In the genomic region with DNA sequence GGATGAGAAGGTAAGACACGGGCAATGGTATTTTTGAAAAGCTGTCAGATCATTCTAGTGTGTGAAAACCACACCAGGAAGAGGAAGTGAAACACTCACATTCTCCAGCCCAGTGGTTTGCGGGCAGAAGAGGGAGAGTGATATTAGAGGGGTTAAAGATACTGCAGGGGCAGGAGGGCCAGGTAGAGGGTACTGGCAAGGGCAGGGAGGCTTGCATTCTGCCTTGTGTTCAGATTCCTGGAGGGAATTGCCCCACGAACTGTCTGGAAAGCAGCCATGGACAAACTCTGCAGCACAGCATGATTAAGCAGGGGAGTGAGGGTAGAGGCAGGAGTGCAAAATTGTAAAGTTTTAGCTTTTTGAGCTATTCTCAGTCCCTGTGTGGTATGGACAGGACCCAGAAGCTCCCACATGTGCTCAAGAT, we compare ENCODE assay signal across 8 cellular contexts. TPM values are rescaled to one million over a fixed set of nuclear protein-coding genes. Genes with fewer than 3 reads are reported as not detected.
DNase-seq lines count a peak whose midpoint lies in the region; ATAC-seq and FAIRE-seq lines count a peak whose summit lies in the region.

No MANE protein-coding gene starts in this region.

- DNase-seq in SIG-M5 treated with dmso at 0.1 percent for 504 hours (lab: John Stamatoyannopoulos, UW; ENCODE audit: unreplicated experiment) = peak; percentile 78
- peak; percentile 91 for DNase-seq in activated naive CD4-positive, alpha-beta T cell treated with anti-CD3 and anti-CD28 coated beads for 36 hours
- peak; percentile 57 for DNase-seq in small intestine
- no peak for DNase-seq in anterior cingulate cortex (lab: John Stamatoyannopoulos, UW)
- DNase-seq in AG20443 (ENCODE audit: low spot score) = no peak
- no peak for DNase-seq in iPS-NIHi11 (ENCODE audit: low spot score)

- intact Hi-C loops in activated naive CD4-positive, alpha-beta T cell treated with anti-CD3 and anti-CD28 coated beads for 36 hours (cut with micrococcal nuclease) = loop anchor here (1.0 to 10.0 kb wide), 8 partner anchors 11 to 857 kb away; a partner anchor contains a TSS

- H3K4me1 Mint-ChIP-seq in activated naive CD4-positive, alpha-beta T cell treated with anti-CD3 and anti-CD28 coated beads for 36 hours (ENCODE audit: low read depth) = peaks cover 58% of the 10 kb centered on the region

- H3K4me3 ChIP-seq in small intestine (ENCODE audit: low read depth in 1 of 2, low read length in 2 of 2) = no peak overlapping the region

- peaks cover 1 to 9% of the 10 kb centered on the region in 2 donors for H3K4me1 ChIP-seq in small intestine (ENCODE audit: control insufficient read depth in 2 of 2, insufficient read depth in 1 of 2, low read depth in 1 of 2, low read length in 1 of 2)

- H3K4me3 Mint-ChIP-seq in activated naive CD4-positive, alpha-beta T cell treated with anti-CD3 and anti-CD28 coated beads for 36 hours = peak overlapping the region; percentile 1

- 7 to 24% (median 15%) methylated on average over 3 of the region's 3 CpGs for WGBS in small intestine, 3 donors

- CTCF ChIA-PET in activated naive CD4-positive, alpha-beta T cell treated with anti-CD3 and anti-CD28 coated beads for 36 hours (lab: Charles Lee) = interaction anchor here (0.6 to 7.9 kb wide), 13 partner anchors 14 to 80 kb away, joined by 3 to 105 read pairs (median 5); no protein-coding TSS in a partner anchor

- H3K9me3 Mint-ChIP-seq in activated naive CD4-positive, alpha-beta T cell treated with anti-CD3 and anti-CD28 coated beads for 36 hours = no peaks in the 10 kb centered on the region

- H3K36me3 Mint-ChIP-seq in activated naive CD4-positive, alpha-beta T cell treated with anti-CD3 and anti-CD28 coated beads for 36 hours (ENCODE audit: low read depth) = no peaks in the 10 kb centered on the region

- H3K9me3 ChIP-seq in small intestine (ENCODE audit: control insufficient read depth, low read depth) = no peaks in the 10 kb centered on the region

- H3K36me3 ChIP-seq in small intestine (ENCODE audit: control insufficient read depth in 2 of 2, insufficient read depth in 2 of 2, low read length in 2 of 2) = no peaks in the 10 kb centered on the region

- no peak for FAIRE-seq in small intestine (lab: Jason Lieb, UNC)

- H3K27me3 Mint-ChIP-seq in activated naive CD4-positive, alpha-beta T cell treated with anti-CD3 and anti-CD28 coated beads for 36 hours (ENCODE audit: low read depth) = no peaks in the 10 kb centered on the region

- ATAC-seq in GM18508 (IDR thresholded peaks at IDR 0.05; ENCODE audit: insufficient read depth, unreplicated experiment) (peak; percentile 99), HG02970 (IDR thresholded peaks at IDR 0.05; ENCODE audit: low FRiP score, unreplicated experiment) (peak; percentile 99)

- peak overlapping the region in 1 of 2 donors; percentile 1 for H3K27ac ChIP-seq in small intestine (ENCODE audit: low read depth in 1 of 2, low read length in 1 of 2)

- no peak overlapping the region for H3K27ac Mint-ChIP-seq in activated naive CD4-positive, alpha-beta T cell treated with anti-CD3 and anti-CD28 coated beads for 36 hours

- peaks cover 0 to 3% of the 10 kb centered on the region in 2 donors for H3K27me3 ChIP-seq in small intestine (ENCODE audit: control insufficient read depth in 2 of 2, insufficient read depth in 2 of 2, low read length in 2 of 2)

RNA-seq across cellular contexts. Expression of a gene that starts 30.9 kb away (rescaled TPM):
- 1 to 10 TPM; 1.0 to 2.0 TPM for total RNA-seq in activated naive CD4-positive, alpha-beta T cell treated with anti-CD3 and anti-CD28 coated beads for 36 hours
- 1 to 10 TPM; 2.2 to 5.3 (median 3.5) TPM for polyA plus RNA-seq in small intestine

RNA-seq across cellular contexts. Expression of a gene that starts 31.0 kb away (rescaled TPM):
- total RNA-seq in activated naive CD4-positive, alpha-beta T cell treated with anti-CD3 and anti-CD28 coated beads for 36 hours = under 1 TPM; 0.26 to 0.94 TPM
- 10 to 100 TPM in 1 of 3 donors, 1 to 10 TPM in 2; 1.4 to 10.5 (median 4.1) TPM for polyA plus RNA-seq in small intestine

Comparison
In these comparisons a context has a peak if more than half of its experiments do, and no peak if none do; other contexts are left out.
1. DNase-seq: peak in SIG-M5 treated with dmso at 0.1 percent for 504 hours (single experiment), activated naive CD4-positive, alpha-beta T cell treated with anti-CD3 and anti-CD28 coated beads for 36 hours (single experiment) and small intestine (single experiment); none in anterior cingulate cortex (0 of 58), AG20443 (single experiment) and iPS-NIHi11 (single experiment).